In genomic region chr6:138620630-138621029, GRCh38 we compare ENCODE assay signal across 16 cellular contexts.
"Had no signal": no experiment of that assay in that cellular context is flagged by ENCODE, and none has a peak within 500 bp of the region (broad histone marks: within the 10 kb centered on the region; RNA-seq: fewer than 3 reads in every experiment).

No MANE protein-coding gene starts in this region.

- H3K27me3 ChIP-seq: heart right ventricle, sigmoid colon had no signal

- H3K36me3 Mint-ChIP-seq: naive thymus-derived CD4-positive, alpha-beta T cell; type B pancreatic cell had no signal

- DNase-seq: effector CD8-positive, alpha-beta T cell; heart right ventricle; hypothalamus; kidney glomerular epithelial cell; mammary epithelial cell; naive thymus-derived CD4-positive, alpha-beta T cell; nephron progenitor cell; posterior cingulate gyrus; sigmoid colon; stimulated activated naive CD4-positive, alpha-beta T cell treated with Interleukin-2 at 50 U/mL for 16 hours had no signal

- H3K9me3 ChIP-seq: heart right ventricle, sigmoid colon had no signal

- H3K27ac ChIP-seq: coronary artery, heart right ventricle, sigmoid colon, skin epidermis had no signal

- H3K4me3 ChIP-seq: coronary artery, heart right ventricle, sigmoid colon, skin epidermis had no signal

- H3K4me3 Mint-ChIP-seq: naive thymus-derived CD4-positive, alpha-beta T cell; nephron progenitor cell; type B pancreatic cell had no signal

- H3K27me3 Mint-ChIP-seq: type B pancreatic cell had no signal

- H3K4me1 Mint-ChIP-seq: naive thymus-derived CD4-positive, alpha-beta T cell had no signal

- H3K9me3 Mint-ChIP-seq: naive thymus-derived CD4-positive, alpha-beta T cell; nephron progenitor cell; type B pancreatic cell had no signal

- H3K36me3 ChIP-seq: heart right ventricle, sigmoid colon had no signal

- H3K4me1 ChIP-seq: heart right ventricle, sigmoid colon had no signal

- H3K27ac Mint-ChIP-seq: naive thymus-derived CD4-positive, alpha-beta T cell; type B pancreatic cell had no signal

- FAIRE-seq: frontal cortex, islet of Langerhans, urothelium cell line had no signal

- ATAC-seq: heart right ventricle; naive thymus-derived CD4-positive, alpha-beta T cell had no signal
